ENCODE assay signal across 6 cellular contexts in the genomic region with DNA sequence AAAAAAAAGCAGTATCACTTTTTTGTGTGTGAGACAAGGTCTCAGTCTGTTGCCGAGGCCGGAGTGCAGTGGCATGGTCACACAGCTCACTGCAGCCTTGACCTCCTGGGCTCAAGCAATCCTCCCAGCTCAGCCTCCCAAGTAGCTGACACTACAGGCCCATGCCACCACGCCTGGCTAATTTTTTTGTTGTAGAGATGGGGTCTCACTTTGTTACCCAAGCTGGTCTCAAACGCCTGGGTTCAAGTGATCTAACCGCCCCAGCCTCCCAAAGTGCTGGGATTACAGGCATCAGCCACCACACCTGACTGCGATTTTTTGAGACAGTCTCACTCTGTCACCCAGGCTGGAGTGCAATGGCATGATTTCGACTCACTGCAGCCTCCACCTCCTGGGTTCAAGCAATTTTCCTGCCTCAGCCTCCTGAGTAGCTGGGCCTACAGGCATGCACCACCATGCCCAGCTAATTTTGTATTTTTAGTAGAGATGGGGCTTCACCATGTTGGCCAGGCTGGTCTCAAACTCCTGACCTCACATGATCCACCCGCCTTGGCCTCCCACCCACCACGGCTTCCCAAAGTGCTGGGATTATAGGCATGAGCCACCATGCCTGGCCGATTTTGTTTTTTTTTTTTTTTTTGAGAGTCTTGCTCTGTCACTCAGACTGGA. TPM values are rescaled to one million over a fixed set of nuclear protein-coding genes. Genes with fewer than 3 reads are reported as not detected.
DNase-seq lines count a peak whose midpoint lies in the region; ATAC-seq, FAIRE-seq and TF ChIP-seq lines count a peak whose summit lies in the region.
"Not testable (repeated sequence)": the region's sequence is repeated elsewhere in the genome, so short reads cannot be mapped to it uniquely, and the experiment has no call there.

No MANE protein-coding gene starts in this region.

- H3K27me3 ChIP-seq in K562 (ENCODE audit: control insufficient read depth in 2 of 2, insufficient read depth in 2 of 2, low read length in 2 of 2) = peaks cover 21 to 55% of the 10 kb centered on the region in 2 experiments
- H3K27me3 ChIP-seq in HepG2 (ENCODE audit: control insufficient read depth in 1 of 2, insufficient read depth in 2 of 2, low read length in 2 of 2); gastrocnemius medialis: not testable (repeated sequence)

- TF ChIP-seq RAD21 in K562 (CRISPR knock-in tag; conservative IDR thresholded peaks at IDR 0.05 in 1 of 2, IDR thresholded peaks at IDR 0.05 in 1 of 2); HepG2 (CRISPR knock-in tag; IDR thresholded peaks at IDR 0.05): not testable (repeated sequence)

- H3K4me1 ChIP-seq in K562 (replicated peaks in 1 of 2; ENCODE audit: control insufficient read depth in 2 of 2, insufficient read depth in 2 of 2, low read length in 2 of 2); HepG2 (ENCODE audit: insufficient read depth, low read length): not testable (repeated sequence)
- peaks cover 12% of the 10 kb centered on the region in 2 donors for H3K4me1 ChIP-seq in gastrocnemius medialis

- BruUV-seq in K562 (replicated peaks; lab: Mats Ljungman, UMichigan); HepG2 (replicated peaks; lab: Mats Ljungman, UMichigan): not testable (repeated sequence)

- not testable (repeated sequence) for H3K9ac ChIP-seq in K562 (ENCODE audit: insufficient read depth in 1 of 2, low read depth in 2 of 2, low read length in 2 of 2); HepG2 (ENCODE audit: insufficient read depth, low read depth, low read length)

- ATAC-seq in K562; effector memory CD8-positive, alpha-beta T cell (replicated peaks); Right ventricle myocardium superior (ENCODE audit: poor library complexity); HepG2; gastrocnemius medialis: not testable (repeated sequence)

- not testable (repeated sequence) for H3K79me2 ChIP-seq in K562 (ENCODE audit: control insufficient read depth, insufficient read depth, low read length); HepG2 (ENCODE audit: insufficient read depth, low read length)

- not testable (repeated sequence) for TF ChIP-seq POLR2A in K562 (conservative IDR thresholded peaks at IDR 0.05); HepG2 (IDR thresholded peaks at IDR 0.05; ENCODE audit: insufficient read depth in 1 of 2, low read depth in 2 of 2, low read length in 2 of 2); gastrocnemius medialis (IDR thresholded peaks at IDR 0.05)

- not testable (repeated sequence) for TF ChIP-seq CTCF in K562 (IDR thresholded peaks at IDR 0.05 in 2 of 3, conservative IDR thresholded peaks at IDR 0.05 in 1 of 3; ENCODE audit: insufficient read depth in 2 of 3, low read depth in 1 of 3, low read length in 3 of 3); HepG2 (CRISPR knock-in tag; IDR thresholded peaks at IDR 0.05); gastrocnemius medialis (IDR thresholded peaks at IDR 0.05 in 4 of 5, conservative IDR thresholded peaks at IDR 0.05 in 1 of 5)

- H3K4me3 Mint-ChIP-seq in effector memory CD8-positive, alpha-beta T cell = not testable (repeated sequence)

- not testable (repeated sequence) for H3K36me3 Mint-ChIP-seq in effector memory CD8-positive, alpha-beta T cell (ENCODE audit: insufficient read depth)

- H3K4me3 ChIP-seq in K562; HepG2 (replicated peaks in 1 of 3; ENCODE audit: insufficient read depth in 1 of 3, low read depth in 2 of 3, low read length in 3 of 3); gastrocnemius medialis: not testable (repeated sequence)

- POLR2A ChIA-PET in K562 (lab: Yijun Ruan, JAX) = interaction anchor here (0.5 to 5.0 kb wide), 14 partner anchors 13 to 225 kb away, joined by 3 to 26 read pairs (median 4); partner anchors contain the start of genes MAPK1 and YPEL1
- POLR2A ChIA-PET in HepG2 (lab: Yijun Ruan, JAX) = not testable (repeated sequence)

- not testable (repeated sequence) for H3K9me3 ChIP-seq in K562 (replicated peaks; ENCODE audit: control insufficient read depth, insufficient read depth, low read depth, low read length); HepG2 (ENCODE audit: low read length); gastrocnemius medialis

- CTCF ChIA-PET in K562 (lab: Yijun Ruan, JAX; ENCODE audit: low intra/inter-chr PET ratio) = interaction anchor here (0.6 kb wide), 1 partner anchor 49 kb away, joined by 4 read pairs; no protein-coding TSS in a partner anchor
- CTCF ChIA-PET in HepG2 (lab: Yijun Ruan, JAX; ENCODE audit: low intra/inter-chr PET ratio, low total read pairs) = not testable (repeated sequence)

- not testable (repeated sequence) for H4K20me1 ChIP-seq in K562 (replicated peaks; ENCODE audit: control insufficient read depth, insufficient read depth, low read length); HepG2 (ENCODE audit: insufficient read depth, low read length)

- in situ Hi-C loops in K562 (cut with MboI); HepG2 (cut with HindIII; ENCODE audit: extremely low pct_ligation_motif_present, low pct_unique_long_range_greater_than_20kb); gastrocnemius medialis (cut with MboI; ENCODE audit: low sequenced_read_pairs in 4 of 4): not testable (repeated sequence)

- 22% methylated on average over 10 of the region's 10 CpGs for WGBS in K562 (ENCODE audit: insufficient coverage, low coverage, missing lambda C conversion rate)
- WGBS in HepG2 (ENCODE audit: low lambda C conversion rate) = 49% methylated on average over 6 of the region's 10 CpGs

- H3K27me3 Mint-ChIP-seq in effector memory CD8-positive, alpha-beta T cell = not testable (repeated sequence)

- not testable (repeated sequence) for H3K9me1 ChIP-seq in K562 (ENCODE audit: control insufficient read depth, insufficient read depth, low read length)

- H3K4me1 Mint-ChIP-seq in effector memory CD8-positive, alpha-beta T cell (ENCODE audit: low read depth in 2 of 2) = peaks cover 14 to 17% of the 10 kb centered on the region in 2 donors

- not testable (repeated sequence) for H3K27ac ChIP-seq in K562 (ENCODE audit: extremely low read depth, low read depth, low read length); HepG2 (ENCODE audit: extremely low read length, insufficient read depth, low read length)
- H3K27ac ChIP-seq in gastrocnemius medialis = peak overlapping the region; percentile 53 to 82 (median 72)

- not testable (repeated sequence) for TF ChIP-seq EP300 in K562 (IDR thresholded peaks at IDR 0.05; ENCODE audit: low read length); HepG2 (IDR thresholded peaks at IDR 0.05; ENCODE audit: low read depth in 2 of 2, low read length in 2 of 2); HepG2 (CRISPR knock-in tag; IDR thresholded peaks at IDR 0.05; ENCODE audit: borderline replicate concordance)

- intact Hi-C loops in K562 (cut with micrococcal nuclease); Right ventricle myocardium superior (cut with DNase I); HepG2 (cut with micrococcal nuclease; ENCODE audit: unreplicated experiment); gastrocnemius medialis (cut with DNase I; ENCODE audit: low total_unique reads): not testable (repeated sequence)

- not testable (repeated sequence) for H3K9me3 Mint-ChIP-seq in effector memory CD8-positive, alpha-beta T cell

- not testable (repeated sequence) for FAIRE-seq in K562 (lab: Jason Lieb, UNC); HepG2 (lab: Jason Lieb, UNC)
- FAIRE-seq in urothelium cell line (lab: Jason Lieb, UNC) = peak; percentile 58

- not testable (repeated sequence) for DNase-seq in K562 (ENCODE audit: extremely low read depth in 1 of 4, low spot score in 3 of 4); effector memory CD8-positive, alpha-beta T cell; HepG2 (ENCODE audit: low spot score); gastrocnemius medialis; urothelium cell line (ENCODE audit: low spot score)
- peak; percentile 4 for DNase-seq in Right ventricle myocardium superior

- not testable (repeated sequence) for H3K4me2 ChIP-seq in K562 (ENCODE audit: insufficient read depth, low read length); HepG2 (ENCODE audit: low read depth, low read length)

- not testable (repeated sequence) for H3K36me3 ChIP-seq in K562 (ENCODE audit: control insufficient read depth, insufficient read depth, low read length); HepG2 (replicated peaks in 1 of 2; ENCODE audit: control insufficient read depth in 1 of 2, insufficient read depth in 2 of 2, low read length in 2 of 2); gastrocnemius medialis

- H3K27ac Mint-ChIP-seq in effector memory CD8-positive, alpha-beta T cell = peak overlapping the region; percentile 55 to 84

- not testable (repeated sequence) for H2AFZ ChIP-seq in K562 (ENCODE audit: low read depth, low read length); HepG2 (ENCODE audit: low read length)

RNA-seq across cellular contexts. Expression of gene YPEL1, which starts 15.3 kb away (rescaled TPM):
- total RNA-seq in K562 (2011; cell fraction: chromatin; rRNA removed; ENCODE audit: low replicate concordance) = 4.4 and 6.2 TPM in 2 replicates
- 3.0 TPM in 2 replicates for total RNA-seq in K562 (2011; cell fraction: nucleolus; rRNA removed)
- total RNA-seq in K562 (2011; cell fraction: nucleoplasm; rRNA removed) = 4.6 and 4.7 TPM in 2 replicates
- total RNA-seq in K562 (2014; rRNA removed) (0.18 and 0.49 TPM in 2 replicates), K562 (2014; rRNA removed; fragmentation: Illumina TruSeq; extraction: Trizol) (0.41 and 0.47 TPM in 2 replicates), K562 (2015; rRNA removed; fragmentation: Illumina TruSeq; extraction: Trizol) (0.15 and 0.25 TPM in 2 replicates), K562 (2021) (0.53 and 0.54 TPM in 2 replicates), Right ventricle myocardium superior (3.1 TPM), HepG2 (2016; rRNA removed; fragmentation: Illumina TruSeq; extraction: Trizol) (0.21 and 0.33 TPM in 2 replicates), gastrocnemius medialis (10 to 100 TPM; 23.6 to 42.1 (median 36.4) TPM)
- polyA plus RNA-seq in K562 (2011; rRNA removed) (2.2 and 2.4 TPM in 2 replicates), K562 (2014; fragmentation: Illumina TruSeq; extraction: Trizol) (0.46 TPM in 2 replicates), K562 (2014; fragmentation: Nextera tagmentation; extraction: Ambion mirVana) (under 1 TPM; 0.07 to 0.10 TPM), K562 (2014; rRNA removed) (0.36 and 1.7 TPM in 2 replicates), HepG2 (2011; rRNA removed) (1.9 and 2.5 TPM in 2 replicates)
- polyA plus RNA-seq in K562 (2011; cell fraction: cytosol; rRNA removed) = 0.63 and 1.4 TPM in 2 replicates
- 1.9 and 2.6 TPM in 2 replicates for polyA plus RNA-seq in K562 (2011; cell fraction: nucleus; rRNA removed)
- 0.59 and 4.0 TPM in 2 replicates for polyA plus RNA-seq in K562 (2012)
- polyA minus RNA-seq in K562 (2011; rRNA and poly(A)+ RNA removed) = 1.4 and 3.0 TPM in 2 replicates
- polyA minus RNA-seq in K562 (2011; cell fraction: cytosol; rRNA and poly(A)+ RNA removed) = 0.46 and 0.67 TPM in 2 replicates
- polyA minus RNA-seq in K562 (2011; cell fraction: nucleus; rRNA and poly(A)+ RNA removed) = 0.67 and 1.00 TPM in 2 replicates
- total RNA-seq in HepG2 (2016; cell fraction: cytosol; rRNA removed; fragmentation: Illumina TruSeq; extraction: Trizol; ENCODE audit: low read depth) = 0.97 and 1.2 TPM in 2 replicates
- total RNA-seq in HepG2 (2016; cell fraction: insoluble cytoplasmic fraction; rRNA removed; fragmentation: Illumina TruSeq; extraction: Trizol) = 0.16 and 0.22 TPM in 2 replicates
- 0.77 and 1.3 TPM in 2 replicates for total RNA-seq in HepG2 (2016; cell fraction: membrane; rRNA removed; fragmentation: Illumina TruSeq; extraction: Trizol)
- total RNA-seq in HepG2 (2016; cell fraction: nucleus; rRNA removed; fragmentation: Illumina TruSeq; extraction: Trizol) = 0.12 and 0.13 TPM in 2 replicates
- polyA plus RNA-seq in HepG2 (2011; cell fraction: cytosol; rRNA removed) = 0.96 and 1.0 TPM in 2 replicates
- polyA plus RNA-seq in HepG2 (2011; cell fraction: nucleus; rRNA removed) = 1.5 and 1.6 TPM in 2 replicates
- 0.58 and 1.1 TPM in 2 replicates for polyA plus RNA-seq in HepG2 (2012)
- polyA plus RNA-seq in HepG2 (2016; cell fraction: cytosol; fragmentation: Illumina TruSeq; extraction: Trizol; ENCODE audit: low read depth) = 0.79 and 1.7 TPM in 2 replicates
- 0.34 and 0.50 TPM in 2 replicates for polyA plus RNA-seq in HepG2 (2016; cell fraction: insoluble cytoplasmic fraction; fragmentation: Illumina TruSeq; extraction: Trizol; ENCODE audit: low read depth)
- polyA plus RNA-seq in HepG2 (2016; cell fraction: membrane; fragmentation: Illumina TruSeq; extraction: Trizol; ENCODE audit: low read depth) = 1.0 and 1.3 TPM in 2 replicates
- 0.42 and 0.67 TPM in 2 replicates for polyA plus RNA-seq in HepG2 (2016; cell fraction: nucleus; fragmentation: Illumina TruSeq; extraction: Trizol; ENCODE audit: insufficient read depth, low read depth)
- 0.72 and 0.86 TPM in 2 replicates for polyA minus RNA-seq in HepG2 (2011; rRNA and poly(A)+ RNA removed; ENCODE audit: low replicate concordance)
- polyA minus RNA-seq in HepG2 (2011; cell fraction: cytosol; rRNA and poly(A)+ RNA removed) = 0.69 and 0.70 TPM in 2 replicates
- polyA minus RNA-seq in HepG2 (2011; cell fraction: nucleus; rRNA and poly(A)+ RNA removed) = 0.77 and 1.6 TPM in 2 replicates

RNA-seq across cellular contexts. Expression of gene PPIL2, which starts 54.5 kb away (rescaled TPM):
- total RNA-seq in K562 (2011; cell fraction: chromatin; rRNA removed; ENCODE audit: low replicate concordance) = 1,132 and 1,539 TPM in 2 replicates
- 736 and 826 TPM in 2 replicates for total RNA-seq in K562 (2011; cell fraction: nucleolus; rRNA removed)
- total RNA-seq in K562 (2011; cell fraction: nucleoplasm; rRNA removed) = 718 and 814 TPM in 2 replicates
- total RNA-seq in K562 (2014; rRNA removed) (174 and 195 TPM in 2 replicates), K562 (2014; rRNA removed; fragmentation: Illumina TruSeq; extraction: Trizol) (104 and 115 TPM in 2 replicates), K562 (2015; rRNA removed; fragmentation: Illumina TruSeq; extraction: Trizol) (170 and 172 TPM in 2 replicates), K562 (2021) (251 and 267 TPM in 2 replicates), Right ventricle myocardium superior (22.5 TPM), HepG2 (2016; rRNA removed; fragmentation: Illumina TruSeq; extraction: Trizol) (31.6 and 31.9 TPM in 2 replicates), gastrocnemius medialis (10 to 100 TPM; 16.8 to 24.8 (median 20.5) TPM)
- polyA plus RNA-seq in K562 (2011; rRNA removed) (193 and 247 TPM in 2 replicates), K562 (2014; fragmentation: Illumina TruSeq; extraction: Trizol) (250 and 261 TPM in 2 replicates), K562 (2014; fragmentation: Nextera tagmentation; extraction: Ambion mirVana) (10 to 100 TPM; 13.2 to 28.8 TPM), K562 (2014; rRNA removed) (268 and 298 TPM in 2 replicates), HepG2 (2011; rRNA removed) (56.1 and 59.4 TPM in 2 replicates)
- 143 and 211 TPM in 2 replicates for polyA plus RNA-seq in K562 (2011; cell fraction: cytosol; rRNA removed)
- polyA plus RNA-seq in K562 (2011; cell fraction: nucleus; rRNA removed) = 801 and 951 TPM in 2 replicates
- 185 and 193 TPM in 2 replicates for polyA plus RNA-seq in K562 (2012)
- polyA minus RNA-seq in K562 (2011; rRNA and poly(A)+ RNA removed) = 228 and 271 TPM in 2 replicates
- 95.6 and 98.4 TPM in 2 replicates for polyA minus RNA-seq in K562 (2011; cell fraction: cytosol; rRNA and poly(A)+ RNA removed)
- polyA minus RNA-seq in K562 (2011; cell fraction: nucleus; rRNA and poly(A)+ RNA removed) = 325 and 509 TPM in 2 replicates
- total RNA-seq in HepG2 (2016; cell fraction: cytosol; rRNA removed; fragmentation: Illumina TruSeq; extraction: Trizol; ENCODE audit: low read depth) = 9.2 and 10.5 TPM in 2 replicates
- total RNA-seq in HepG2 (2016; cell fraction: insoluble cytoplasmic fraction; rRNA removed; fragmentation: Illumina TruSeq; extraction: Trizol) = 23.6 and 33.0 TPM in 2 replicates
- 9.1 and 9.4 TPM in 2 replicates for total RNA-seq in HepG2 (2016; cell fraction: membrane; rRNA removed; fragmentation: Illumina TruSeq; extraction: Trizol)
- 42.7 and 45.7 TPM in 2 replicates for total RNA-seq in HepG2 (2016; cell fraction: nucleus; rRNA removed; fragmentation: Illumina TruSeq; extraction: Trizol)
- polyA plus RNA-seq in HepG2 (2011; cell fraction: cytosol; rRNA removed) = 22.8 and 28.5 TPM in 2 replicates
- polyA plus RNA-seq in HepG2 (2011; cell fraction: nucleus; rRNA removed) = 197 and 240 TPM in 2 replicates
- polyA plus RNA-seq in HepG2 (2012) = 26.0 and 29.4 TPM in 2 replicates
- 2.5 and 3.3 TPM in 2 replicates for polyA plus RNA-seq in HepG2 (2016; cell fraction: cytosol; fragmentation: Illumina TruSeq; extraction: Trizol; ENCODE audit: low read depth)
- polyA plus RNA-seq in HepG2 (2016; cell fraction: insoluble cytoplasmic fraction; fragmentation: Illumina TruSeq; extraction: Trizol; ENCODE audit: low read depth) = 30.7 and 39.2 TPM in 2 replicates
- 6.2 and 7.6 TPM in 2 replicates for polyA plus RNA-seq in HepG2 (2016; cell fraction: membrane; fragmentation: Illumina TruSeq; extraction: Trizol; ENCODE audit: low read depth)
- 66.3 and 80.1 TPM in 2 replicates for polyA plus RNA-seq in HepG2 (2016; cell fraction: nucleus; fragmentation: Illumina TruSeq; extraction: Trizol; ENCODE audit: insufficient read depth, low read depth)
- polyA minus RNA-seq in HepG2 (2011; rRNA and poly(A)+ RNA removed; ENCODE audit: low replicate concordance) = 22.5 and 39.0 TPM in 2 replicates
- polyA minus RNA-seq in HepG2 (2011; cell fraction: cytosol; rRNA and poly(A)+ RNA removed) = 15.4 and 16.6 TPM in 2 replicates
- polyA minus RNA-seq in HepG2 (2011; cell fraction: nucleus; rRNA and poly(A)+ RNA removed) = 108 and 114 TPM in 2 replicates
